In genomic region chr19:48739835-48740704, GRCh38 we compare ENCODE assay signal across 9 cellular contexts. TPM values are rescaled to one million over a fixed set of nuclear protein-coding genes. Genes with fewer than 3 reads are reported as not detected.
DNase-seq lines count a peak whose midpoint lies in the region; ATAC-seq lines count a peak whose summit lies in the region.
"Had no signal": no experiment of that assay in that cellular context is flagged by ENCODE, and none has a peak within 500 bp of the region (broad histone marks: within the 10 kb centered on the region; RNA-seq: fewer than 3 reads in every experiment).

RASIP1 (minus strand) TSS chr19:48740610; CDS start chr19:48740282, 328 bp downstream.

- peak within 1 kb of the TSS; percentile 60 for H3K4me3 Mint-ChIP-seq in activated CD4-positive, alpha-beta T cell treated with anti-CD3 and anti-CD28 coated beads, Interleukin-2, amount 10 ng/mL, durations not matched to agents 24 days and 14 days
- H3K4me3 Mint-ChIP-seq: activated naive CD8-positive, alpha-beta T cell treated with anti-CD3 and anti-CD28 coated beads, Interleukin-2, amount 10 ng/mL, durations not matched to agents 7 days and 5 days had no signal

- H3K9me3 Mint-ChIP-seq in activated CD4-positive, alpha-beta T cell treated with anti-CD3 and anti-CD28 coated beads, Interleukin-2, amount 10 ng/mL, durations not matched to agents 24 days and 14 days, result no peaks in the 10 kb centered on the region
- H3K9me3 Mint-ChIP-seq: activated naive CD8-positive, alpha-beta T cell treated with anti-CD3 and anti-CD28 coated beads, Interleukin-2, amount 10 ng/mL, durations not matched to agents 7 days and 5 days had no signal

- peaks cover 11% of the 10 kb centered on the region for H3K4me1 Mint-ChIP-seq in activated CD4-positive, alpha-beta T cell treated with anti-CD3 and anti-CD28 coated beads, Interleukin-2, amount 10 ng/mL, durations not matched to agents 24 days and 14 days

- no peak within 1 kb of the TSS for H3K27ac Mint-ChIP-seq in activated CD4-positive, alpha-beta T cell treated with anti-CD3 and anti-CD28 coated beads, Interleukin-2, amount 10 ng/mL, durations not matched to agents 24 days and 14 days
- H3K27ac Mint-ChIP-seq: activated naive CD8-positive, alpha-beta T cell treated with anti-CD3 and anti-CD28 coated beads, Interleukin-2, amount 10 ng/mL, durations not matched to agents 7 days and 5 days had no signal

- peak; percentile 57 for DNase-seq in activated CD4-positive, alpha-beta T cell treated with anti-CD3 and anti-CD28 coated beads, Interleukin-2, amount 10 ng/mL, durations not matched to agents 24 days and 14 days
- DNase-seq in activated CD4-positive, alpha-beta T cell treated with anti-CD3 and anti-CD28 coated beads, Interleukin-2, amount 50 U/mL, for 1 hour, result no peak
- peak; percentile 77 for DNase-seq in dermis blood vessel endothelial cell
- DNase-seq in mesenteric fat pad (ENCODE audit: low spot score), result no peak
- no peak for DNase-seq in ureter (ENCODE audit: low spot score)
- DNase-seq in activated CD8-positive, alpha-beta memory T cell treated with anti-CD3 and anti-CD28 coated beads for 24 hours, result no peak
- DNase-seq in GM03348 (ENCODE audit: low spot score), result no peak
- DNase-seq: activated naive CD8-positive, alpha-beta T cell treated with anti-CD3 and anti-CD28 coated beads, Interleukin-2, amount 10 ng/mL, durations not matched to agents 7 days and 5 days had no signal

- intact Hi-C loops in activated CD4-positive, alpha-beta T cell treated with anti-CD3 and anti-CD28 coated beads, Interleukin-2, amount 10 ng/mL, durations not matched to agents 24 days and 14 days (cut with micrococcal nuclease), result loop anchor here (1.0 to 2.0 kb wide), 2 partner anchors 65 to 94 kb away; partner anchors contain the start of gene CA11

- H3K36me3 Mint-ChIP-seq in activated CD4-positive, alpha-beta T cell treated with anti-CD3 and anti-CD28 coated beads, Interleukin-2, amount 10 ng/mL, durations not matched to agents 24 days and 14 days (ENCODE audit: low read depth), result no peaks in the 10 kb centered on the region
- H3K36me3 Mint-ChIP-seq: activated naive CD8-positive, alpha-beta T cell treated with anti-CD3 and anti-CD28 coated beads, Interleukin-2, amount 10 ng/mL, durations not matched to agents 7 days and 5 days had no signal

- peaks cover 8% of the 10 kb centered on the region for H3K27me3 Mint-ChIP-seq in activated CD4-positive, alpha-beta T cell treated with anti-CD3 and anti-CD28 coated beads, Interleukin-2, amount 10 ng/mL, durations not matched to agents 24 days and 14 days

- no peak for ATAC-seq in HG03520 (IDR thresholded peaks at IDR 0.05; ENCODE audit: unreplicated experiment)

RNA-seq across cellular contexts. Expression of gene RASIP1, which starts in this region (rescaled TPM):
- 0.71 and 0.82 TPM in 2 replicates for total RNA-seq in activated CD4-positive, alpha-beta T cell treated with anti-CD3 and anti-CD28 coated beads, Interleukin-2, amount 10 ng/mL, durations not matched to agents 24 days and 14 days
- 130 and 154 TPM in 2 replicates for total RNA-seq in dermis blood vessel endothelial cell
- total RNA-seq in mesenteric fat pad, result 34.5 TPM
- 21.2 TPM for total RNA-seq in ureter
- total RNA-seq: activated naive CD8-positive, alpha-beta T cell treated with anti-CD3 and anti-CD28 coated beads, Interleukin-2, amount 10 ng/mL, durations not matched to agents 7 days and 5 days had no signal

Comparison
In these comparisons a context has a peak if more than half of its experiments do, and no peak if none do; other contexts are left out.
1. RNA of gene RASIP1 (total RNA-seq): 130 to 154 TPM in dermis blood vessel endothelial cell, 34.5 TPM in mesenteric fat pad (single experiment) and 21.2 TPM in ureter (single experiment); 0.71 to 0.82 TPM in activated CD4-positive, alpha-beta T cell treated with anti-CD3 and anti-CD28 coated beads, Interleukin-2, amount 10 ng/mL, durations not matched to agents 24 days and 14 days; every median in the first group is over 10 times any median in the second.
2. Peak in DNase-seq in activated CD4-positive, alpha-beta T cell treated with anti-CD3 and anti-CD28 coated beads, Interleukin-2, amount 10 ng/mL, durations not matched to agents 24 days and 14 days; RNA of the gene not detected or under 1 TPM.